In genomic region chr4:100098681-100099080, GRCh38 we compare ENCODE assay signal across 18 cellular contexts.
"Had no signal": no experiment of that assay in that cellular context is flagged by ENCODE, and none has a peak within 500 bp of the region (broad histone marks: within the 10 kb centered on the region; RNA-seq: fewer than 3 reads in every experiment).

No MANE protein-coding gene starts in this region.

- H3K9me3 ChIP-seq: body of pancreas, lower lobe of right lung, transverse colon had no signal

- H3K4me3 Mint-ChIP-seq: activated naive CD8-positive, alpha-beta T cell treated with anti-CD3 and anti-CD28 coated beads for 36 hours; mesothelial cell of epicardium; nephron progenitor cell; T-helper 2 cell treated with Interferon-gamma antibody and Interleukin-4, amounts not matched to agents 5 μg/mL and 100 μg/mL, for 36 hours had no signal

- H3K27me3 ChIP-seq: body of pancreas, dorsolateral prefrontal cortex, hepatocyte, transverse colon had no signal

- H3K36me3 Mint-ChIP-seq: mesothelial cell of epicardium had no signal

- H3K4me2 ChIP-seq: hepatocyte had no signal

- H3K27ac Mint-ChIP-seq: activated naive CD8-positive, alpha-beta T cell treated with anti-CD3 and anti-CD28 coated beads for 36 hours; mesothelial cell of epicardium; nephron progenitor cell; T-helper 2 cell treated with Interferon-gamma antibody and Interleukin-4, amounts not matched to agents 5 μg/mL and 100 μg/mL, for 36 hours had no signal

- DNase-seq: activated CD4-positive, alpha-beta T cell treated with anti-CD3 and anti-CD28 coated beads, Interleukin-2, amount 50 U/mL, for 1 hour; activated CD4-positive, CD25-positive, alpha-beta regulatory T cell; activated naive CD4-positive, alpha-beta T cell; activated naive CD8-positive, alpha-beta T cell treated with anti-CD3 and anti-CD28 coated beads for 36 hours; body of pancreas; foreskin keratinocyte; left colon; lower lobe of right lung; nephron progenitor cell; occipital lobe; posterior cingulate gyrus; stimulated activated naive CD4-positive, alpha-beta T cell; transverse colon had no signal

- H3K79me2 ChIP-seq: hepatocyte had no signal

- H3K27me3 Mint-ChIP-seq: activated naive CD8-positive, alpha-beta T cell treated with anti-CD3 and anti-CD28 coated beads for 36 hours had no signal

- H3K4me3 ChIP-seq: body of pancreas, dorsolateral prefrontal cortex, hepatocyte, lower lobe of right lung, transverse colon had no signal

- H3K27ac ChIP-seq: body of pancreas, dorsolateral prefrontal cortex, epithelial cell of prostate, foreskin keratinocyte, hepatocyte, lower lobe of right lung, transverse colon had no signal

- H3K9me3 Mint-ChIP-seq: activated naive CD8-positive, alpha-beta T cell treated with anti-CD3 and anti-CD28 coated beads for 36 hours; mesothelial cell of epicardium; nephron progenitor cell; T-helper 2 cell treated with Interferon-gamma antibody and Interleukin-4, amounts not matched to agents 5 μg/mL and 100 μg/mL, for 36 hours had no signal

- ATAC-seq: body of pancreas, foreskin keratinocyte, left colon, lower lobe of right lung had no signal

- H3K36me3 ChIP-seq: lower lobe of right lung, transverse colon had no signal

- H3K4me1 ChIP-seq: foreskin keratinocyte had no signal
